ENCODE assay signal across 20 cellular contexts in genomic region chr6:27743787-27744186, GRCh38.
DNase-seq lines count a peak whose midpoint lies in the region; ATAC-seq and TF ChIP-seq lines count a peak whose summit lies in the region.
"Had no signal": no experiment of that assay in that cellular context is flagged by ENCODE, and none has a peak within 500 bp of the region (broad histone marks: within the 10 kb centered on the region; RNA-seq: fewer than 3 reads in every experiment).

No MANE protein-coding gene starts in this region.

- no TSS peak for BruUV-seq in Panc1 (replicated peaks; lab: Mats Ljungman, UMichigan)

- ATAC-seq in SK-N-SH treated with all-trans-retinoic acid at 6 μM for 48 hours (peak; percentile 24; the same call in 2 of the 3 replicates), GM23338 (peak; percentile 97), Panc1 (peak; percentile 59; the same call in 1 of the 2 replicates)
- ATAC-seq: CD8-positive, alpha-beta T cell; PC-3 had no signal

- no peak overlapping the region for H3K27ac ChIP-seq in SK-N-SH (ENCODE audit: low read depth in 2 of 2, low read length in 1 of 2)
- H3K27ac ChIP-seq in GM23338 (ENCODE audit: low read depth) = no peak overlapping the region
- H3K27ac ChIP-seq in Panc1 (ENCODE audit: low read length) = no peak overlapping the region
- no peak overlapping the region for H3K27ac ChIP-seq in dorsolateral prefrontal cortex
- H3K27ac ChIP-seq: 22Rv1, BLaER1, HL-60 had no signal

- TF ChIP-seq RAD21 in SK-N-SH (IDR thresholded peaks at IDR 0.05; ENCODE audit: low read length) = no peak

- in situ Hi-C loops in Panc1 (cut with HindIII; ENCODE audit: low pct_unique_long_range_greater_than_20kb, low sequenced_read_pairs) = no loop called here

- H3K27me3 ChIP-seq in SK-N-SH (ENCODE audit: insufficient read depth) (peaks cover 22% of the 10 kb centered on the region; the same call in 1 of the 2 replicates), GM23338 (ENCODE audit: insufficient read depth) (peaks cover 87% of the 10 kb centered on the region), Panc1 (ENCODE audit: control insufficient read depth, insufficient read depth, low read length) (no peaks in the 10 kb centered on the region), dorsolateral prefrontal cortex (peaks cover 0 to 81% (median 42%) of the 10 kb centered on the region in 45 donors)
- H3K27me3 ChIP-seq: BLaER1 had no signal

- H3K4me3 ChIP-seq in SK-N-SH (ENCODE audit: low read depth in 2 of 2, low read length in 1 of 2) (no peak overlapping the region), GM23338 (no peak overlapping the region), Panc1 (ENCODE audit: low read depth in 2 of 2, low read length in 2 of 2) (peak overlapping the region; percentile 24 to 51), dorsolateral prefrontal cortex (no peak overlapping the region)
- H3K4me3 ChIP-seq: BLaER1, HAP-1 had no signal

- no peaks in the 10 kb centered on the region for H3K9me3 ChIP-seq in SK-N-SH
- no peaks in the 10 kb centered on the region for H3K9me3 ChIP-seq in Panc1 (ENCODE audit: control insufficient read depth, insufficient read depth, low read depth, low read length)
- H3K9me3 ChIP-seq: BLaER1, HAP-1 had no signal

- H3K9me2 ChIP-seq in SK-N-SH = no peaks in the 10 kb centered on the region
- H3K9me2 ChIP-seq in GM23338 (ENCODE audit: insufficient read depth) = no peaks in the 10 kb centered on the region

- H3K4me3 Mint-ChIP-seq in GM23338 = peak overlapping the region; percentile 35; the same call in 2 of the 3 replicates
- H3K4me3 Mint-ChIP-seq: CD8-positive, alpha-beta T cell had no signal

- no peaks in the 10 kb centered on the region for H3K36me3 ChIP-seq in SK-N-SH (replicated peaks in 1 of 2; ENCODE audit: control insufficient read depth in 1 of 2, insufficient read depth in 2 of 2, low read length in 1 of 2)
- no peaks in the 10 kb centered on the region for H3K36me3 ChIP-seq in GM23338 (ENCODE audit: insufficient read depth)
- H3K36me3 ChIP-seq in Panc1 (ENCODE audit: control insufficient read depth, insufficient read depth, low read length) = no peaks in the 10 kb centered on the region
- H3K36me3 ChIP-seq: BLaER1, HAP-1 had no signal

- TF ChIP-seq CTCF in SK-N-SH (IDR thresholded peaks at IDR 0.05) (no peak), GM23338 (conservative IDR thresholded peaks at IDR 0.05; ENCODE audit: low read depth in 2 of 2) (no peak), Panc1 (IDR thresholded peaks at IDR 0.05) (no peak), dorsolateral prefrontal cortex (IDR thresholded peaks at IDR 0.05 in 54 of 56, conservative IDR thresholded peaks at IDR 0.05 in 2 of 56; ENCODE audit: low read depth in 1 of 56, partially characterized antibody in 56 of 56) (no peak)

- CTCF ChIA-PET in SK-N-SH (lab: Yijun Ruan, JAX) = interaction anchor here (0.6 to 3.6 kb wide), 2 partner anchors 8 to 289 kb away, joined by 3 to 16 read pairs; no protein-coding TSS in a partner anchor
- CTCF ChIA-PET in Panc1 (lab: Charles Lee) = no interaction called here

- no peak for TF ChIP-seq EP300 in SK-N-SH (IDR thresholded peaks at IDR 0.05; ENCODE audit: borderline replicate concordance in 1 of 2, low read depth in 1 of 2, low read length in 1 of 2)

- no peak overlapping the region for H3K27ac Mint-ChIP-seq in GM23338
- H3K27ac Mint-ChIP-seq: CD8-positive, alpha-beta T cell had no signal

- H3K79me2 ChIP-seq in SK-N-SH (ENCODE audit: insufficient read depth) (no peaks in the 10 kb centered on the region), GM23338 (replicated peaks; ENCODE audit: insufficient read depth) (no peaks in the 10 kb centered on the region)

- H3K4me2 ChIP-seq in SK-N-SH = no peak overlapping the region
- no peak overlapping the region for H3K4me2 ChIP-seq in GM23338
- H3K4me2 ChIP-seq: BLaER1 had no signal

- no peaks in the 10 kb centered on the region for H4K20me1 ChIP-seq in SK-N-SH (ENCODE audit: insufficient read depth)
- H4K20me1 ChIP-seq in GM23338 (replicated peaks; ENCODE audit: insufficient read depth) = peaks cover 17% of the 10 kb centered on the region; the same call in 1 of the 2 replicates
- H4K20me1 ChIP-seq: BLaER1 had no signal

- DNase-seq in SK-N-SH = no peak
- peak; percentile 74 for DNase-seq in GM23338 (ENCODE audit: low spot score)
- DNase-seq in Panc1 (ENCODE audit: low read depth, low spot score) = no peak
- DNase-seq in iPS-NIHi7 (ENCODE audit: extremely low spot score) = peak; percentile 30
- DNase-seq in anterior cingulate cortex (lab: John Stamatoyannopoulos, UW) = no peak
- no peak for DNase-seq in posterior vena cava (ENCODE audit: low spot score)
- DNase-seq in dorsolateral prefrontal cortex = no peak
- DNase-seq: CD8-positive, alpha-beta T cell; KG1; NCI-H1092; NCI-H146; NCI-H2081 treated with DMSO at 0.1 percent for 48 hours; NCI-H510A treated with DMSO at 0.1 percent for 48 hours; NCI-H82; PC-3 had no signal

- POLR2A ChIA-PET in SK-N-SH (lab: Yijun Ruan, JAX) (no interaction called here), Panc1 (lab: Charles Lee) (no interaction called here)

- no peak overlapping the region for H3K9ac ChIP-seq in SK-N-SH
- H3K9ac ChIP-seq: BLaER1 had no signal

- H3K9me3 Mint-ChIP-seq in GM23338 = no peaks in the 10 kb centered on the region
- H3K9me3 Mint-ChIP-seq: CD8-positive, alpha-beta T cell had no signal

- peaks cover 54% of the 10 kb centered on the region for H3K27me3 Mint-ChIP-seq in GM23338 (ENCODE audit: insufficient read depth, low read depth, poor library complexity)

- intact Hi-C loops in Panc1 (cut with micrococcal nuclease; ENCODE audit: unreplicated experiment) = no loop called here
- intact Hi-C loops in posterior vena cava (cut with DNase I) = no loop called here
- intact Hi-C loops in dorsolateral prefrontal cortex (cut with DNase I) = no loop called here

- 22% methylated on average over 7 of the region's 7 CpGs for WGBS in SK-N-SH (ENCODE audit: low lambda C conversion rate)

- no peaks in the 10 kb centered on the region for H3K4me1 Mint-ChIP-seq in GM23338

- no peak overlapping the region for H2AFZ ChIP-seq in SK-N-SH (ENCODE audit: low read depth)
- no peak overlapping the region for H2AFZ ChIP-seq in GM23338

- H3K36me3 Mint-ChIP-seq in GM23338 (ENCODE audit: low read depth) = no peaks in the 10 kb centered on the region
- H3K36me3 Mint-ChIP-seq: CD8-positive, alpha-beta T cell had no signal

- H3F3A ChIP-seq in SK-N-SH (replicated peaks; ENCODE audit: insufficient read depth) (no peaks in the 10 kb centered on the region), GM23338 (replicated peaks; ENCODE audit: low read depth) (0 out of 2 replicates have a peak, but pooled peaks cover 9% of the 10 kb centered on the region)

- no peaks in the 10 kb centered on the region for H3K4me1 ChIP-seq in SK-N-SH (ENCODE audit: control insufficient read depth in 1 of 2, insufficient read depth in 2 of 2, low read depth in 1 of 2, low read length in 1 of 2)
- H3K4me1 ChIP-seq in GM23338 (ENCODE audit: insufficient read depth) = no peaks in the 10 kb centered on the region
- no peaks in the 10 kb centered on the region for H3K4me1 ChIP-seq in Panc1 (ENCODE audit: control insufficient read depth, insufficient read depth, low read length)
- H3K4me1 ChIP-seq: HAP-1 had no signal

TF ChIP-seq in SK-N-SH treated with all-trans-retinoic acid at 6 μM for 48 hours, 23 proteins besides CTCF, POLR2A, EP300 and RAD21:
- TF ChIP-seq ZC3H10 (CRISPR knock-in tag; IDR thresholded peaks at IDR 0.05) = no peak
- TF ChIP-seq CREB5 (CRISPR knock-in tag; IDR thresholded peaks at IDR 0.05; ENCODE audit: low read depth) = no peak
- TF ChIP-seq ESRRG (CRISPR knock-in tag; IDR thresholded peaks at IDR 0.05) = no peak
- no peak for TF ChIP-seq SNAI2 (CRISPR knock-in tag; IDR thresholded peaks at IDR 0.05)
TF ChIP-seq in SK-N-SH treated with all-trans-retinoic acid at 6 μM for 48 hours: peak in this region for 0.

TF ChIP-seq in SK-N-SH, 30 proteins besides CTCF, POLR2A, EP300 and RAD21 (continues in another document):
- TF ChIP-seq GABPA (IDR thresholded peaks at IDR 0.05; ENCODE audit: low read depth) (no peak), RCOR1 (IDR thresholded peaks at IDR 0.05; ENCODE audit: low read length) (no peak), ELF1 (IDR thresholded peaks at IDR 0.05) (no peak)
- TF ChIP-seq, protein P1, sequence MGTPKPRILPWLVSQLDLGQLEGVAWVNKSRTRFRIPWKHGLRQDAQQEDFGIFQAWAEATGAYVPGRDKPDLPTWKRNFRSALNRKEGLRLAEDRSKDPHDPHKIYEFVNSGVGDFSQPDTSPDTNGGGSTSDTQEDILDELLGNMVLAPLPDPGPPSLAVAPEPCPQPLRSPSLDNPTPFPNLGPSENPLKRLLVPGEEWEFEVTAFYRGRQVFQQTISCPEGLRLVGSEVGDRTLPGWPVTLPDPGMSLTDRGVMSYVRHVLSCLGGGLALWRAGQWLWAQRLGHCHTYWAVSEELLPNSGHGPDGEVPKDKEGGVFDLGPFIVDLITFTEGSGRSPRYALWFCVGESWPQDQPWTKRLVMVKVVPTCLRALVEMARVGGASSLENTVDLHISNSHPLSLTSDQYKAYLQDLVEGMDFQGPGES (IDR thresholded peaks at IDR 0.05; ENCODE audit: low read depth, low read length) = no peak

TF ChIP-seq in GM23338, 12 proteins besides CTCF, POLR2A, EP300 and RAD21:
- peak; percentile 65 for TF ChIP-seq POLR2AphosphoS5 (IDR thresholded peaks at IDR 0.05; ENCODE audit: low read depth)
- TF ChIP-seq, protein P2, sequence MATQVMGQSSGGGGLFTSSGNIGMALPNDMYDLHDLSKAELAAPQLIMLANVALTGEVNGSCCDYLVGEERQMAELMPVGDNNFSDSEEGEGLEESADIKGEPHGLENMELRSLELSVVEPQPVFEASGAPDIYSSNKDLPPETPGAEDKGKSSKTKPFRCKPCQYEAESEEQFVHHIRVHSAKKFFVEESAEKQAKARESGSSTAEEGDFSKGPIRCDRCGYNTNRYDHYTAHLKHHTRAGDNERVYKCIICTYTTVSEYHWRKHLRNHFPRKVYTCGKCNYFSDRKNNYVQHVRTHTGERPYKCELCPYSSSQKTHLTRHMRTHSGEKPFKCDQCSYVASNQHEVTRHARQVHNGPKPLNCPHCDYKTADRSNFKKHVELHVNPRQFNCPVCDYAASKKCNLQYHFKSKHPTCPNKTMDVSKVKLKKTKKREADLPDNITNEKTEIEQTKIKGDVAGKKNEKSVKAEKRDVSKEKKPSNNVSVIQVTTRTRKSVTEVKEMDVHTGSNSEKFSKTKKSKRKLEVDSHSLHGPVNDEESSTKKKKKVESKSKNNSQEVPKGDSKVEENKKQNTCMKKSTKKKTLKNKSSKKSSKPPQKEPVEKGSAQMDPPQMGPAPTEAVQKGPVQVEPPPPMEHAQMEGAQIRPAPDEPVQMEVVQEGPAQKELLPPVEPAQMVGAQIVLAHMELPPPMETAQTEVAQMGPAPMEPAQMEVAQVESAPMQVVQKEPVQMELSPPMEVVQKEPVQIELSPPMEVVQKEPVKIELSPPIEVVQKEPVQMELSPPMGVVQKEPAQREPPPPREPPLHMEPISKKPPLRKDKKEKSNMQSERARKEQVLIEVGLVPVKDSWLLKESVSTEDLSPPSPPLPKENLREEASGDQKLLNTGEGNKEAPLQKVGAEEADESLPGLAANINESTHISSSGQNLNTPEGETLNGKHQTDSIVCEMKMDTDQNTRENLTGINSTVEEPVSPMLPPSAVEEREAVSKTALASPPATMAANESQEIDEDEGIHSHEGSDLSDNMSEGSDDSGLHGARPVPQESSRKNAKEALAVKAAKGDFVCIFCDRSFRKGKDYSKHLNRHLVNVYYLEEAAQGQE (IDR thresholded peaks at IDR 0.05; ENCODE audit: unreplicated experiment) = no peak
TF ChIP-seq in GM23338: peak in this region for 1.

Comparison
In these comparisons a context has a peak if more than half of its experiments do, and no peak if none do; other contexts are left out.
1. ATAC-seq: peak in every context shown above with its lines; median percentile 97 in GM23338; 59 in Panc1; 24 in SK-N-SH treated with all-trans-retinoic acid at 6 μM for 48 hours.
2. DNase-seq: peak in GM23338 (single experiment) and iPS-NIHi7 (single experiment); none in SK-N-SH (single experiment), Panc1 (single experiment), anterior cingulate cortex (0 of 58), posterior vena cava (single experiment) and dorsolateral prefrontal cortex (0 of 10).
3. H3K4me3 ChIP-seq: peak in Panc1 (2 of 2); none in SK-N-SH (0 of 2), GM23338 (single experiment) and dorsolateral prefrontal cortex (0 of 59).